ENCODE assay signal across 1 cellular context in genomic region chr2:110094884-110095534, GRCh38. TPM values are rescaled to one million over a fixed set of nuclear protein-coding genes. Genes with fewer than 3 reads are reported as not detected.
"Had no signal": no experiment of that assay in that cellular context is flagged by ENCODE, and none has a peak within 500 bp of the region (broad histone marks: within the 10 kb centered on the region; RNA-seq: fewer than 3 reads in every experiment).

No MANE protein-coding gene starts in this region.

RNA-seq across cellular contexts. Expression of gene MALL, which starts 20.6 kb away (rescaled TPM):
- total RNA-seq: natural killer cell had no signal
